In genomic region chr12:60231976-60232907, GRCh38 we compare ENCODE assay signal across 15 cellular contexts.
A peak's percentile ranks its signal among the peaks of the same experiment; 100 is the strongest.
DNase-seq lines count a peak whose midpoint lies in the region; ATAC-seq, FAIRE-seq and TF ChIP-seq lines count a peak whose summit lies in the region.
"Had no signal": no experiment of that assay in that cellular context is flagged by ENCODE, and none has a peak within 500 bp of the region (broad histone marks: within the 10 kb centered on the region; RNA-seq: fewer than 3 reads in every experiment).

No MANE protein-coding gene starts in this region.

- H2BK15ac ChIP-seq in IMR-90 (ENCODE audit: low read depth, low read length) (no peak overlapping the region; the same call in 2 of the 3 replicates), mesenchymal stem cell (ENCODE audit: low read depth, poor library complexity, severe bottlenecking) (peak overlapping the region; percentile 93)

- H2AK5ac ChIP-seq in IMR-90 (ENCODE audit: low read depth, low read length), result no peak overlapping the region
- H2AK5ac ChIP-seq in mesenchymal stem cell (ENCODE audit: low read length, severe bottlenecking), result no peak overlapping the region

- BruUV-seq in IMR-90 (replicated peaks; lab: Mats Ljungman, UMichigan) (no TSS peak), K562 (replicated peaks; lab: Mats Ljungman, UMichigan) (no TSS peak)

- WGBS in IMR-90 (ENCODE audit: extremely low coverage in 2 of 2, insufficient read length in 1 of 2), 2 experiments, result 100% methylated on average over 2 of the region's 7 CpGs; no CpG with 5 or more reads in 1 of the 2 experiments
- 31% methylated on average over 7 of the region's 7 CpGs for WGBS in K562 (ENCODE audit: insufficient coverage, low coverage, missing lambda C conversion rate)
- 81% methylated on average over 5 of the region's 7 CpGs for WGBS in mesenchymal stem cell
- WGBS in gastroesophageal sphincter (ENCODE audit: low coverage in 1 of 2), 2 donors, result 79 to 83% methylated on average over 6 of the region's 7 CpGs

- H3K9me3 ChIP-seq in IMR-90 (ENCODE audit: control insufficient read depth, insufficient read depth, low read length) (no peaks in the 10 kb centered on the region; the same call in 1 of the 2 replicates), K562 (replicated peaks; ENCODE audit: control insufficient read depth, insufficient read depth, low read depth, low read length) (no peaks in the 10 kb centered on the region), mesenchymal stem cell (ENCODE audit: control insufficient read depth, low read length) (no peaks in the 10 kb centered on the region), gastroesophageal sphincter (no peaks in the 10 kb centered on the region)
- H3K9me3 ChIP-seq: BLaER1 had no signal

- H4K5ac ChIP-seq in IMR-90 (ENCODE audit: low read depth, low read length), result no peak overlapping the region

- H4K20me1 ChIP-seq in GM23338 (replicated peaks; ENCODE audit: insufficient read depth), result no peaks in the 10 kb centered on the region
- H4K20me1 ChIP-seq in IMR-90 (ENCODE audit: insufficient read depth, low read length), result no peaks in the 10 kb centered on the region
- H4K20me1 ChIP-seq in K562 (replicated peaks; ENCODE audit: control insufficient read depth, insufficient read depth, low read length), result no peaks in the 10 kb centered on the region
- H4K20me1 ChIP-seq: BLaER1 had no signal

- TF ChIP-seq RAD21 in IMR-90 (IDR thresholded peaks at IDR 0.05; ENCODE audit: low read length) (no peak), K562 (CRISPR knock-in tag; conservative IDR thresholded peaks at IDR 0.05 in 1 of 2, IDR thresholded peaks at IDR 0.05 in 1 of 2) (no peak)

- no peak overlapping the region for H2BK5ac ChIP-seq in IMR-90 (ENCODE audit: low read depth, low read length, poor library complexity, severe bottlenecking)
- no peak overlapping the region for H2BK5ac ChIP-seq in mesenchymal stem cell (ENCODE audit: low read depth, low read length, poor library complexity, severe bottlenecking)

- H2BK12ac ChIP-seq in mesenchymal stem cell (ENCODE audit: low read length in 2 of 2), result peak overlapping the region; percentile 75 to 97

- TF ChIP-seq CTCF in GM23338 (conservative IDR thresholded peaks at IDR 0.05; ENCODE audit: low read depth in 2 of 2), result no peak
- no peak for TF ChIP-seq CTCF in IMR-90 (conservative IDR thresholded peaks at IDR 0.05; ENCODE audit: low read depth, low read length)
- no peak for TF ChIP-seq CTCF in K562 (IDR thresholded peaks at IDR 0.05 in 2 of 3, conservative IDR thresholded peaks at IDR 0.05 in 1 of 3; ENCODE audit: insufficient read depth in 2 of 3, low read depth in 1 of 3, low read length in 3 of 3)
- no peak for TF ChIP-seq CTCF in gastroesophageal sphincter (IDR thresholded peaks at IDR 0.05)

- H3K9me1 ChIP-seq in IMR-90 (ENCODE audit: insufficient read depth, low read length), result no peaks in the 10 kb centered on the region
- no peaks in the 10 kb centered on the region for H3K9me1 ChIP-seq in K562 (ENCODE audit: control insufficient read depth, insufficient read depth, low read length)

- 0 out of 2 replicates have a peak overlapping the region, but pooled peaks have one; percentile 9 for H2AFZ ChIP-seq in GM23338
- H2AFZ ChIP-seq in IMR-90 (replicated peaks; ENCODE audit: low read length, poor library complexity), result no peak overlapping the region
- H2AFZ ChIP-seq in K562 (ENCODE audit: low read depth, low read length), result peak overlapping the region; percentile 43
- no peak overlapping the region for H2AFZ ChIP-seq in mesenchymal stem cell (ENCODE audit: low read depth, low read length)

- H2AK9ac ChIP-seq in IMR-90 (replicated peaks; ENCODE audit: low read depth, low read length, poor library complexity), result no peak overlapping the region

- no peaks in the 10 kb centered on the region; the same call in 2 of the 3 replicates for H3K4me1 Mint-ChIP-seq in GM23338
- H3K4me1 Mint-ChIP-seq: CD14-positive monocyte; CD4-positive, alpha-beta memory T cell had no signal

- H3K23ac ChIP-seq in IMR-90 (ENCODE audit: low read depth, low read length) (no peak overlapping the region), mesenchymal stem cell (ENCODE audit: low read length in 2 of 2) (no peak overlapping the region)

- CTCF ChIA-PET in IMR-90 (lab: Yijun Ruan, JAX), result interaction anchor here (0.6 to 1.1 kb wide), 2 partner anchors 16 to 253 kb away, joined by 3 read pairs; no protein-coding TSS in a partner anchor
- CTCF ChIA-PET in K562 (lab: Yijun Ruan, JAX; ENCODE audit: low intra/inter-chr PET ratio), result no interaction called here

- no peak for FAIRE-seq in K562 (lab: Jason Lieb, UNC)
- no peak for FAIRE-seq in GM12892 (lab: Jason Lieb, UNC)
- FAIRE-seq: H1 had no signal

- H3K4me3 ChIP-seq in GM23338 (no peak overlapping the region), IMR-90 (ENCODE audit: insufficient read depth, low read depth, low read length) (no peak overlapping the region), K562 (no peak overlapping the region), mesenchymal stem cell (ENCODE audit: insufficient read depth in 1 of 2, low read depth in 1 of 2, low read length in 2 of 2) (no peak overlapping the region), gastroesophageal sphincter (no peak overlapping the region)
- H3K4me3 ChIP-seq: BLaER1 had no signal

- peaks cover 2% of the 10 kb centered on the region; the same call in 1 of the 2 replicates for H3K9me2 ChIP-seq in GM23338 (ENCODE audit: insufficient read depth)

- H3K4ac ChIP-seq in IMR-90 (ENCODE audit: low read depth, low read length), result no peak overlapping the region
- peak overlapping the region; percentile 24 to 86 for H3K4ac ChIP-seq in mesenchymal stem cell (ENCODE audit: low read depth in 1 of 2, low read length in 2 of 2)

- H3K79me2 ChIP-seq in GM23338 (replicated peaks; ENCODE audit: insufficient read depth) (no peaks in the 10 kb centered on the region), K562 (ENCODE audit: control insufficient read depth, insufficient read depth, low read length) (no peaks in the 10 kb centered on the region)

- H3K27me3 Mint-ChIP-seq in GM23338 (ENCODE audit: insufficient read depth, low read depth, poor library complexity), result no peaks in the 10 kb centered on the region
- H3K27me3 Mint-ChIP-seq: CD4-positive, alpha-beta memory T cell had no signal

- POLR2A ChIA-PET in IMR-90 (lab: Charles Lee; ENCODE audit: unreplicated experiment), result interaction anchor here (0.6 kb wide), 1 partner anchor 100 kb away, joined by 3 read pairs; no protein-coding TSS in a partner anchor
- POLR2A ChIA-PET in K562 (lab: Yijun Ruan, JAX), result no interaction called here

- H3K79me1 ChIP-seq in IMR-90 (ENCODE audit: low read depth in 1 of 2, low read length in 2 of 2), result no peaks in the 10 kb centered on the region
- no peaks in the 10 kb centered on the region for H3K79me1 ChIP-seq in mesenchymal stem cell (replicated peaks; ENCODE audit: low read length, poor library complexity, severe bottlenecking)

- peaks cover 7% of the 10 kb centered on the region; the same call in 2 of the 3 replicates for H3K9me3 Mint-ChIP-seq in GM23338

- H3K18ac ChIP-seq in IMR-90 (ENCODE audit: low read depth, low read length) (no peak overlapping the region), mesenchymal stem cell (ENCODE audit: low read depth in 1 of 2, low read length in 2 of 2) (peak overlapping the region in 1 of 2 experiments; percentile 79)

- H3K36me3 ChIP-seq in GM23338 (ENCODE audit: insufficient read depth), result no peaks in the 10 kb centered on the region
- no peaks in the 10 kb centered on the region for H3K36me3 ChIP-seq in IMR-90 (ENCODE audit: control insufficient read depth, insufficient read depth, low read length)
- H3K36me3 ChIP-seq in K562 (ENCODE audit: control insufficient read depth, insufficient read depth, low read length), result no peaks in the 10 kb centered on the region
- no peaks in the 10 kb centered on the region for H3K36me3 ChIP-seq in mesenchymal stem cell (ENCODE audit: control insufficient read depth in 1 of 2, insufficient read depth in 2 of 2, low read depth in 1 of 2, low read length in 2 of 2)
- H3K36me3 ChIP-seq in gastroesophageal sphincter, result no peaks in the 10 kb centered on the region
- H3K36me3 ChIP-seq: BLaER1 had no signal

- no peaks in the 10 kb centered on the region for H3F3A ChIP-seq in GM23338 (replicated peaks; ENCODE audit: low read depth)

- H4K8ac ChIP-seq in IMR-90 (ENCODE audit: low read depth in 2 of 2, low read length in 2 of 2) (no peak overlapping the region), mesenchymal stem cell (ENCODE audit: low read length) (peak overlapping the region; percentile 5)

- no peak overlapping the region for H3K27ac ChIP-seq in GM23338 (ENCODE audit: low read depth)
- no peak overlapping the region for H3K27ac ChIP-seq in IMR-90 (ENCODE audit: insufficient read depth, low read length)
- H3K27ac ChIP-seq in K562 (ENCODE audit: extremely low read depth, low read depth, low read length), result no peak overlapping the region
- no peak overlapping the region for H3K27ac ChIP-seq in mesenchymal stem cell (ENCODE audit: low read length, poor library complexity, severe bottlenecking)
- H3K27ac ChIP-seq in gastroesophageal sphincter, result no peak overlapping the region
- H3K27ac ChIP-seq: BLaER1 had no signal

- DNase-seq in GM23338 (ENCODE audit: low spot score) (no peak), IMR-90 (no peak), K562 (ENCODE audit: extremely low read depth in 1 of 4, low spot score in 3 of 4) (no peak), mesenchymal stem cell (no peak), GM12892 (ENCODE audit: insufficient read length) (no peak), 8988T (no peak)
- DNase-seq: CD4-positive, alpha-beta memory T cell; DMS153; DMS79; GDM1; H9 had no signal

- no peaks in the 10 kb centered on the region for H3K4me1 ChIP-seq in GM23338 (ENCODE audit: insufficient read depth)
- H3K4me1 ChIP-seq in IMR-90 (ENCODE audit: control insufficient read depth, insufficient read depth, low read length), result peaks cover 3% of the 10 kb centered on the region; the same call in 1 of the 2 replicates
- no peaks in the 10 kb centered on the region; a peak in 1 of 5 replicates for H3K4me1 ChIP-seq in K562 (replicated peaks in 1 of 2; ENCODE audit: control insufficient read depth in 2 of 2, insufficient read depth in 2 of 2, low read length in 2 of 2)
- H3K4me1 ChIP-seq in mesenchymal stem cell (ENCODE audit: control insufficient read depth, insufficient read depth, low read depth, low read length), result peaks cover 8% of the 10 kb centered on the region
- no peaks in the 10 kb centered on the region for H3K4me1 ChIP-seq in gastroesophageal sphincter

- H3K9ac ChIP-seq in IMR-90 (ENCODE audit: low read depth, low read length), result no peak overlapping the region
- H3K9ac ChIP-seq in K562 (ENCODE audit: insufficient read depth in 1 of 2, low read depth in 2 of 2, low read length in 2 of 2), result no peak overlapping the region
- H3K9ac ChIP-seq in mesenchymal stem cell (ENCODE audit: low read length), result no peak overlapping the region
- H3K9ac ChIP-seq: BLaER1 had no signal

- TF ChIP-seq EP300 in K562 (IDR thresholded peaks at IDR 0.05; ENCODE audit: low read length) (no peak), gastroesophageal sphincter (IDR thresholded peaks at IDR 0.05) (no peak)

- TF ChIP-seq POLR2A in IMR-90 (IDR thresholded peaks at IDR 0.05; ENCODE audit: low read depth, low read length) (no peak), K562 (conservative IDR thresholded peaks at IDR 0.05) (no peak), GM12892 (IDR thresholded peaks at IDR 0.05; ENCODE audit: low read depth, low read length) (no peak), gastroesophageal sphincter (IDR thresholded peaks at IDR 0.05) (no peak)

- H3K4me2 ChIP-seq in GM23338 (no peak overlapping the region), IMR-90 (ENCODE audit: low read depth, low read length) (no peak overlapping the region), K562 (ENCODE audit: insufficient read depth, low read length) (no peak overlapping the region), mesenchymal stem cell (ENCODE audit: low read length, poor library complexity, severe bottlenecking) (no peak overlapping the region)
- H3K4me2 ChIP-seq: BLaER1 had no signal

- H4K91ac ChIP-seq in IMR-90 (ENCODE audit: insufficient read depth, low read depth, low read length), result no peak overlapping the region
- peak overlapping the region; percentile 74 for H4K91ac ChIP-seq in mesenchymal stem cell (ENCODE audit: low read length)

- H2BK20ac ChIP-seq in IMR-90 (ENCODE audit: low read depth, low read length), result 0 out of 2 replicates have a peak overlapping the region, but pooled peaks have one; percentile 16

- no peak overlapping the region for H3K27ac Mint-ChIP-seq in GM23338
- H3K27ac Mint-ChIP-seq: CD14-positive monocyte; CD4-positive, alpha-beta memory T cell; H9 had no signal

- no peak overlapping the region for H2BK120ac ChIP-seq in IMR-90 (ENCODE audit: low read depth, low read length)
- no peak overlapping the region for H2BK120ac ChIP-seq in mesenchymal stem cell (ENCODE audit: low read depth, low read length)

- H3K4me3 Mint-ChIP-seq in GM23338, result no peak overlapping the region
- H3K4me3 Mint-ChIP-seq: CD14-positive monocyte; CD4-positive, alpha-beta memory T cell; H9 had no signal

- no peak overlapping the region for H3K56ac ChIP-seq in IMR-90 (ENCODE audit: extremely low read depth, insufficient read depth, low read length)

- intact Hi-C loops in IMR-90 (cut with micrococcal nuclease), result no loop called here
- intact Hi-C loops in K562 (cut with micrococcal nuclease), result no loop called here

- H3K14ac ChIP-seq in IMR-90 (replicated peaks; ENCODE audit: low read depth, low read length), result no peak overlapping the region
- peak overlapping the region in 1 of 2 experiments; percentile 77 for H3K14ac ChIP-seq in mesenchymal stem cell (ENCODE audit: low read length in 2 of 2)

- H3K36me3 Mint-ChIP-seq in GM23338 (ENCODE audit: low read depth), result no peaks in the 10 kb centered on the region
- H3K36me3 Mint-ChIP-seq: CD14-positive monocyte; CD4-positive, alpha-beta memory T cell had no signal

- ATAC-seq in GM23338 (no peak), IMR-90 (ENCODE audit: low read depth) (no peak), K562 (no peak), gastroesophageal sphincter (no peak)

- in situ Hi-C loops in IMR-90 (cut with MboI; ENCODE audit: low sequenced_read_pairs) (no loop called here), K562 (cut with MboI) (no loop called here)

- H3K27me3 ChIP-seq in GM23338 (ENCODE audit: insufficient read depth), result no peaks in the 10 kb centered on the region
- H3K27me3 ChIP-seq in IMR-90 (ENCODE audit: control insufficient read depth, insufficient read depth, low read length), result no peaks in the 10 kb centered on the region
- no peaks in the 10 kb centered on the region for H3K27me3 ChIP-seq in K562 (ENCODE audit: control insufficient read depth in 2 of 2, insufficient read depth in 2 of 2, low read length in 2 of 2)
- H3K27me3 ChIP-seq in mesenchymal stem cell (ENCODE audit: control insufficient read depth in 1 of 2, insufficient read depth in 1 of 2, low read length in 2 of 2), result no peaks in the 10 kb centered on the region
- H3K27me3 ChIP-seq in gastroesophageal sphincter, result no peaks in the 10 kb centered on the region
- H3K27me3 ChIP-seq: BLaER1 had no signal

- dilution Hi-C loops in IMR-90 (cut with HindIII; ENCODE audit: low sequenced_read_pairs, unreplicated experiment), result no loop called here

Comparison
In these comparisons a context has a peak if more than half of its experiments do, and no peak if none do; other contexts are left out.
1. H2AFZ ChIP-seq: peak in GM23338 (single experiment) and K562 (single experiment); none in IMR-90 (single experiment) and mesenchymal stem cell (single experiment).